ENCODE assay signal across 19 cellular contexts in the genomic region with DNA sequence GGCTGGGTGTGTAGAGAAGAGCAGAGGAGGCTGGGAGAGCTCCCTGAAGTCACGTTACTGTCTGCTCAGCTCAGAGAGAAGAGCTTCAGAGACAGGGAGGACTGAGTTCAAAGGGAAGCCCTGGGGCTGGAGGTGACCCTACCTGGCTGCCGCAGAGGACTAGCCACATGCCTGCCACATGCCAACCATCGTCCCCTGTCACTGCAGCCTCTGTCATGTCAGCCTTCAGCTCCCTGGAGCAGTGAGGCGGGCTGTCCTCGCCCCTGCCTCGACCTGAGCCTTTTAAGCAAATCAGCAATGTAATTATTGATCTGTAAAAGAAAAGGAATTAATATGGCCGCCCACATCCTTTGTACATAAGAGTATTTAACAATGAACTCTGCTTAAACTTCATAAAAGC.
A peak's percentile ranks its signal among the peaks of the same experiment; 100 is the strongest.
DNase-seq lines count a peak whose midpoint lies in the region; ATAC-seq lines count a peak whose summit lies in the region.
"Had no signal": no experiment of that assay in that cellular context is flagged by ENCODE, and none has a peak within 500 bp of the region (broad histone marks: within the 10 kb centered on the region; RNA-seq: fewer than 3 reads in every experiment).

No MANE protein-coding gene starts in this region.

- no peak overlapping the region for H3K9ac ChIP-seq in BLaER1

- H3K4me2 ChIP-seq in BLaER1: peak overlapping the region; percentile 72

- no peaks in the 10 kb centered on the region for H3K9me3 ChIP-seq in BLaER1
- H3K9me3 ChIP-seq: Peyer's patch had no signal

- no peaks in the 10 kb centered on the region for H3K27me3 Mint-ChIP-seq in activated CD8-positive, alpha-beta T cell treated with anti-CD3 and anti-CD28 coated beads, Interleukin-2, amount 10 ng/mL, durations not matched to agents 7 days and 5 days (ENCODE audit: low read depth)
- H3K27me3 Mint-ChIP-seq: CD4-positive, CD25-positive, alpha-beta regulatory T cell had no signal

- H3K4me1 Mint-ChIP-seq in activated CD8-positive, alpha-beta T cell treated with anti-CD3 and anti-CD28 coated beads, Interleukin-2, amount 10 ng/mL, durations not matched to agents 7 days and 5 days (ENCODE audit: low read depth): peaks cover 14% of the 10 kb centered on the region
- H3K4me1 Mint-ChIP-seq: CD4-positive, CD25-positive, alpha-beta regulatory T cell had no signal

- peaks cover 77% of the 10 kb centered on the region for H3K4me1 ChIP-seq in BLaER1
- H3K4me1 ChIP-seq: Peyer's patch had no signal

- no peaks in the 10 kb centered on the region for H4K20me1 ChIP-seq in BLaER1

- ATAC-seq in activated CD8-positive, alpha-beta T cell treated with anti-CD3 and anti-CD28 coated beads, Interleukin-2, amount 10 ng/mL, durations not matched to agents 7 days and 5 days: no peak
- ATAC-seq: HepG2, K562 had no signal

- H3K27ac ChIP-seq in BLaER1: peak overlapping the region; percentile 58
- H3K27ac ChIP-seq: Peyer's patch had no signal

- POLR2A ChIA-PET in activated CD8-positive, alpha-beta T cell treated with anti-CD3 and anti-CD28 coated beads, Interleukin-2, amount 10 ng/mL, durations not matched to agents 7 days and 5 days (lab: Charles Lee): no interaction called here

- H3K4me3 Mint-ChIP-seq in activated CD8-positive, alpha-beta T cell treated with anti-CD3 and anti-CD28 coated beads, Interleukin-2, amount 10 ng/mL, durations not matched to agents 7 days and 5 days: no peak overlapping the region
- H3K4me3 Mint-ChIP-seq: CD4-positive, CD25-positive, alpha-beta regulatory T cell had no signal

- CTCF ChIA-PET in activated CD8-positive, alpha-beta T cell treated with anti-CD3 and anti-CD28 coated beads, Interleukin-2, amount 10 ng/mL, durations not matched to agents 7 days and 5 days (lab: Charles Lee): no interaction called here

- no peaks in the 10 kb centered on the region for H3K36me3 Mint-ChIP-seq in activated CD8-positive, alpha-beta T cell treated with anti-CD3 and anti-CD28 coated beads, Interleukin-2, amount 10 ng/mL, durations not matched to agents 7 days and 5 days (ENCODE audit: low read depth)
- H3K36me3 Mint-ChIP-seq: CD4-positive, CD25-positive, alpha-beta regulatory T cell had no signal

- H3K27ac Mint-ChIP-seq in activated CD8-positive, alpha-beta T cell treated with anti-CD3 and anti-CD28 coated beads, Interleukin-2, amount 10 ng/mL, durations not matched to agents 7 days and 5 days: no peak overlapping the region
- H3K27ac Mint-ChIP-seq: CD4-positive, CD25-positive, alpha-beta regulatory T cell had no signal

- H3K36me3 ChIP-seq in BLaER1 (no peaks in the 10 kb centered on the region), H7 (replicated peaks; ENCODE audit: control insufficient read depth, insufficient read depth, low read length) (no peaks in the 10 kb centered on the region)
- H3K36me3 ChIP-seq: Peyer's patch had no signal

- DNase-seq in H7 (peak; percentile 22), ecto neural progenitor cell (ENCODE audit: low spot score) (peak; percentile 41), mesenteric fat pad (ENCODE audit: low spot score) (peak; percentile 71), NCI-H2171 (lab: John Stamatoyannopoulos, UW) (no peak), middle frontal gyrus (ENCODE audit: extremely low spot score, low spot score) (no peak), NCI-H1417 (lab: John Stamatoyannopoulos, UW) (no peak)
- DNase-seq in activated CD8-positive, alpha-beta T cell treated with anti-CD3 and anti-CD28 coated beads, Interleukin-2, amount 10 ng/mL, durations not matched to agents 7 days and 5 days: no peak
- DNase-seq: CD4-positive, CD25-positive, alpha-beta regulatory T cell; DMS79; MM.1S; NCI-H1048; NCI-H1436 treated with DMSO at 0.1 percent for 48 hours; NCI-H1930; NCI-H446; NCI-H526 had no signal

- H3K9me3 Mint-ChIP-seq in activated CD8-positive, alpha-beta T cell treated with anti-CD3 and anti-CD28 coated beads, Interleukin-2, amount 10 ng/mL, durations not matched to agents 7 days and 5 days (ENCODE audit: insufficient read depth): no peaks in the 10 kb centered on the region
- H3K9me3 Mint-ChIP-seq: CD4-positive, CD25-positive, alpha-beta regulatory T cell had no signal

- H3K27me3 ChIP-seq in BLaER1 (no peaks in the 10 kb centered on the region), H7 (ENCODE audit: control insufficient read depth, insufficient read depth, low read length) (no peaks in the 10 kb centered on the region)
- H3K27me3 ChIP-seq: Peyer's patch had no signal

- H3K4me3 ChIP-seq in BLaER1 (no peak overlapping the region), H7 (ENCODE audit: insufficient read depth, low read depth, low read length) (no peak overlapping the region)
- H3K4me3 ChIP-seq: K562, Peyer's patch had no signal

Comparison
In these comparisons a context has a peak if more than half of its experiments do, and no peak if none do; other contexts are left out.
1. DNase-seq: peak in H7 (single experiment), ecto neural progenitor cell (single experiment) and mesenteric fat pad (single experiment); none in activated CD8-positive, alpha-beta T cell treated with anti-CD3 and anti-CD28 coated beads, Interleukin-2, amount 10 ng/mL, durations not matched to agents 7 days and 5 days (single experiment), NCI-H2171 (single experiment), middle frontal gyrus (single experiment) and NCI-H1417 (0 of 3).